8 cellular contexts compared by ENCODE assay signal in genomic region chr11:93196816-93197382, GRCh38. TPM values are rescaled to one million over a fixed set of nuclear protein-coding genes. Genes with fewer than 3 reads are reported as not detected.
DNase-seq lines count a peak whose midpoint lies in the region; ATAC-seq and TF ChIP-seq lines count a peak whose summit lies in the region.

No MANE protein-coding gene starts in this region.

- ATAC-seq in GM18909 (IDR thresholded peaks at IDR 0.05; ENCODE audit: poor library complexity, unreplicated experiment), result peak; percentile 25
- ATAC-seq in HG03139 (IDR thresholded peaks at IDR 0.05; ENCODE audit: unreplicated experiment), result peak; percentile 12

- DNase-seq in COLO829 (ENCODE audit: low spot score) (peak; percentile 8), stomach (no peak), NCI-H1436 (lab: John Stamatoyannopoulos, UW) (no peak), amygdala (lab: John Stamatoyannopoulos, UW) (no peak)
- DNase-seq in activated CD4-positive, alpha-beta memory T cell treated with anti-CD3 and anti-CD28 coated beads, Interleukin-2, amount 10 ng/mL, durations not matched to agents 7 days and 5 days, result no peak

- H3K27ac ChIP-seq in iPS-18a (ENCODE audit: low read length) (peak overlapping the region; percentile 95), stomach (peak overlapping the region; percentile 94 to 99 (median 98))

- H3K36me3 Mint-ChIP-seq in activated CD4-positive, alpha-beta memory T cell treated with anti-CD3 and anti-CD28 coated beads, Interleukin-2, amount 10 ng/mL, durations not matched to agents 7 days and 5 days (ENCODE audit: low read depth), result no peaks in the 10 kb centered on the region

- peak overlapping the region; percentile 83 for H3K27ac Mint-ChIP-seq in activated CD4-positive, alpha-beta memory T cell treated with anti-CD3 and anti-CD28 coated beads, Interleukin-2, amount 10 ng/mL, durations not matched to agents 7 days and 5 days

- no peaks in the 10 kb centered on the region for H3K9me3 Mint-ChIP-seq in activated CD4-positive, alpha-beta memory T cell treated with anti-CD3 and anti-CD28 coated beads, Interleukin-2, amount 10 ng/mL, durations not matched to agents 7 days and 5 days

- WGBS in stomach, 5 donors, result 9 to 13% (median 12%) methylated on average over 13 of the region's 13 CpGs

- peak in 2 of 7 experiments; percentile 12 to 24 for TF ChIP-seq CTCF in stomach (IDR thresholded peaks at IDR 0.05)

- H3K9ac ChIP-seq in iPS-18a (ENCODE audit: low read length), result peak overlapping the region; percentile 91

- TF ChIP-seq POLR2A in stomach (IDR thresholded peaks at IDR 0.05), result no peak

- peaks cover 23% of the 10 kb centered on the region for H3K4me1 Mint-ChIP-seq in activated CD4-positive, alpha-beta memory T cell treated with anti-CD3 and anti-CD28 coated beads, Interleukin-2, amount 10 ng/mL, durations not matched to agents 7 days and 5 days

- no peaks in the 10 kb centered on the region for H3K36me3 ChIP-seq in iPS-18a (ENCODE audit: control insufficient read depth, low read depth, low read length)
- no peaks in the 10 kb centered on the region for H3K36me3 ChIP-seq in stomach

- H3K9me3 ChIP-seq in iPS-18a (ENCODE audit: control insufficient read depth, low read depth, low read length), result no peaks in the 10 kb centered on the region
- H3K9me3 ChIP-seq in stomach, result no peaks in the 10 kb centered on the region

- H3K27me3 ChIP-seq in iPS-18a (ENCODE audit: control insufficient read depth, insufficient read depth, low read length) (no peaks in the 10 kb centered on the region), stomach (no peaks in the 10 kb centered on the region)

- POLR2A ChIA-PET in activated CD4-positive, alpha-beta memory T cell treated with anti-CD3 and anti-CD28 coated beads, Interleukin-2, amount 10 ng/mL, durations not matched to agents 7 days and 5 days (lab: Charles Lee), result interaction anchor here (0.7 to 2.9 kb wide), 7 partner anchors 15 to 1297 kb away, joined by 3 to 12 read pairs (median 4); partner anchors contain the start of genes C11orf54, CEP295 and TAF1D

- no peak for TF ChIP-seq EP300 in stomach (IDR thresholded peaks at IDR 0.05)

- H3K4me3 ChIP-seq in iPS-18a (ENCODE audit: low read length), result peak overlapping the region; percentile 95
- H3K4me3 ChIP-seq in stomach, result peak overlapping the region; percentile 62 to 83 (median 74)

- intact Hi-C loops in stomach (cut with DNase I; ENCODE audit: low total_unique reads), result no loop called here

- peak overlapping the region; percentile 87 for H3K4me3 Mint-ChIP-seq in activated CD4-positive, alpha-beta memory T cell treated with anti-CD3 and anti-CD28 coated beads, Interleukin-2, amount 10 ng/mL, durations not matched to agents 7 days and 5 days

- H3K4me1 ChIP-seq in iPS-18a (ENCODE audit: control insufficient read depth, low read depth, low read length), result peaks cover 12% of the 10 kb centered on the region
- H3K4me1 ChIP-seq in stomach, result peaks cover 0 to 21% (median 12%) of the 10 kb centered on the region in 4 donors

- CTCF ChIA-PET in activated CD4-positive, alpha-beta memory T cell treated with anti-CD3 and anti-CD28 coated beads, Interleukin-2, amount 10 ng/mL, durations not matched to agents 7 days and 5 days (lab: Charles Lee), result interaction anchor here (1.3 kb wide), 1 partner anchor 545 kb away, joined by 3 read pairs; the partner anchor contains the start of genes C11orf54 and TAF1D

- peaks cover 5% of the 10 kb centered on the region for H3K27me3 Mint-ChIP-seq in activated CD4-positive, alpha-beta memory T cell treated with anti-CD3 and anti-CD28 coated beads, Interleukin-2, amount 10 ng/mL, durations not matched to agents 7 days and 5 days

RNA-seq across cellular contexts. Expression of gene SLC36A4, which starts 0.9 kb away (rescaled TPM):
- total RNA-seq in activated CD4-positive, alpha-beta memory T cell treated with anti-CD3 and anti-CD28 coated beads, Interleukin-2, amount 10 ng/mL, durations not matched to agents 7 days and 5 days, result 10 to 100 TPM; 10.7 to 13.5 TPM
- total RNA-seq in stomach, result 10 to 100 TPM in 3 of 5 donors, 1 to 10 TPM in 1, under 1 TPM in 1; 0.58 to 55.9 (median 16.5) TPM
- polyA plus RNA-seq in stomach, result 1 to 10 TPM; 3.1 to 3.4 (median 3.3) TPM
